Comparison of ENCODE assay signal across 27 cellular contexts in the genomic region with DNA sequence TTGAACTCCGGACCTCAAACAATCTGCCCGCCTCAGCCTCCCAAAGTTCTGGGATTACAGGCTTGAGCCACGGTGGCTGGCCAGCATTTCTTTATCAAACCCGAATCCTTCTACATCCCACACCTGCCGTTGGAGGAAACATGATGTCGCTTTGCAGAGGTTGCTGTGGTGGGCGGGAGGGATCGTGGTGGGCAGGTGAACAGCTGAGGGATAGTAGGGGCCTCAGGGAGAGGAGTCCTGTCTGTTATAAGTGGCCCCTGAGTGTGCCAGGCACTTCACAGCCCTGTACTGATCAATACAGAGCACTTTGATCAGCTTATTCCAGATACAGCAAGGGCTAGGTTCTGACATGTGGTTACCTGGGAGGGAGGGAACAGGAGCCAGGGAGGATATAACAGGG.
"Had no signal": no experiment of that assay in that cellular context is flagged by ENCODE, and none has a peak within 500 bp of the region (broad histone marks: within the 10 kb centered on the region; RNA-seq: fewer than 3 reads in every experiment).

No MANE protein-coding gene starts in this region.

- H3K27me3 ChIP-seq: neutrophil, pancreas, right lobe of liver, spleen, thyroid gland, transverse colon, upper lobe of right lung, vagina had no signal

- H3K9me3 Mint-ChIP-seq: naive thymus-derived CD4-positive, alpha-beta T cell; natural killer cell; stimulated activated naive CD8-positive, alpha-beta T cell treated with anti-CD3 and anti-CD28 coated beads, Interleukin-15, Interleukin-2, amounts not matched to agents 100 ng/mL and 50 ng/mL, for 24 hours; type B pancreatic cell had no signal

- H3K4me1 ChIP-seq: pancreas, prostate gland, right lobe of liver, spleen, stomach, thyroid gland, transverse colon, upper lobe of right lung, vagina had no signal

- H3K9me3 ChIP-seq: neutrophil, pancreas, prostate gland, right lobe of liver, spleen, stomach, thoracic aorta, thyroid gland, transverse colon, upper lobe of right lung, vagina had no signal

- H3K4me3 ChIP-seq: pancreas, prostate gland, right lobe of liver, skin epidermis, smooth muscle cell, spleen, stomach, thoracic aorta, thyroid gland, transverse colon, upper lobe of right lung, vagina had no signal

- DNase-seq: naive thymus-derived CD4-positive, alpha-beta T cell; natural killer cell; nucleus accumbens; pancreas; right cardiac atrium; right lobe of liver; spleen; stimulated activated CD4-positive, alpha-beta T cell treated with anti-CD3 and anti-CD28 coated beads, Interleukin-12 subunit alpha, Interleukin-12 subunit beta, amount 100 ng/mL, for 4 hours; stimulated activated CD4-positive, alpha-beta T cell treated with anti-CD3 and anti-CD28 coated beads, Interleukin-1b, Interleukin-23, amount 100 ng/mL, for 48 hours; stimulated activated CD4-positive, alpha-beta T cell treated with anti-CD3 and anti-CD28 coated beads, Interleukin-4, amount 100 ng/mL, for 1 hour; stimulated activated CD4-positive, alpha-beta T cell treated with anti-CD3 and anti-CD28 coated beads, Interleukin-4, amount 100 ng/mL, for 4 hours; stimulated activated CD8-positive, alpha-beta memory T cell treated with anti-CD3 and anti-CD28 coated beads, Interleukin-4, amount 100 ng/mL, for 48 hours; stimulated activated naive B cell treated with anti-CD40 and anti-IgM and Interleukin-4, amounts not matched to agents 10 μg/mL and 1 μg/mL and 100 μg/mL, for 72 hours; stimulated activated naive CD4-positive, alpha-beta T cell treated with Interleukin-2 at 50 U/mL for 16 hours; stomach; thyroid gland; transverse colon; upper lobe of right lung had no signal

- H3K36me3 Mint-ChIP-seq: naive thymus-derived CD4-positive, alpha-beta T cell; natural killer cell; stimulated activated naive B cell treated with anti-CD40 and anti-IgM and Interleukin-4, amounts not matched to agents 10 μg/mL and 1 μg/mL and 100 μg/mL, for 72 hours; type B pancreatic cell had no signal

- H3K27ac ChIP-seq: neutrophil, pancreas, prostate gland, right lobe of liver, skin epidermis, spleen, stomach, thoracic aorta, thyroid gland, transverse colon, upper lobe of right lung, vagina had no signal

- H3K4me1 Mint-ChIP-seq: natural killer cell; nephron; stimulated activated naive B cell treated with anti-CD40 and anti-IgM and Interleukin-4, amounts not matched to agents 10 μg/mL and 1 μg/mL and 100 μg/mL, for 72 hours had no signal

- H3K27me3 Mint-ChIP-seq: stimulated activated naive CD8-positive, alpha-beta T cell treated with anti-CD3 and anti-CD28 coated beads, Interleukin-15, Interleukin-2, amounts not matched to agents 100 ng/mL and 50 ng/mL, for 24 hours; type B pancreatic cell had no signal

- H3K4me3 Mint-ChIP-seq: naive thymus-derived CD4-positive, alpha-beta T cell; natural killer cell; nephron; stimulated activated naive B cell treated with anti-CD40 and anti-IgM and Interleukin-4, amounts not matched to agents 10 μg/mL and 1 μg/mL and 100 μg/mL, for 72 hours; stimulated activated naive CD8-positive, alpha-beta T cell treated with anti-CD3 and anti-CD28 coated beads, Interleukin-15, Interleukin-2, amounts not matched to agents 100 ng/mL and 50 ng/mL, for 24 hours; type B pancreatic cell had no signal

- H3K27ac Mint-ChIP-seq: natural killer cell; nephron; stimulated activated naive B cell treated with anti-CD40 and anti-IgM and Interleukin-4, amounts not matched to agents 10 μg/mL and 1 μg/mL and 100 μg/mL, for 72 hours; stimulated activated naive CD8-positive, alpha-beta T cell treated with anti-CD3 and anti-CD28 coated beads, Interleukin-15, Interleukin-2, amounts not matched to agents 100 ng/mL and 50 ng/mL, for 24 hours; type B pancreatic cell had no signal

- H3K36me3 ChIP-seq: neutrophil, pancreas, prostate gland, right lobe of liver, spleen, stomach, thoracic aorta, thyroid gland, transverse colon, upper lobe of right lung, vagina had no signal

- ATAC-seq: naive thymus-derived CD4-positive, alpha-beta T cell; natural killer cell; pancreas; right cardiac atrium; right lobe of liver; stimulated activated naive B cell treated with anti-CD40 and anti-IgM and Interleukin-4, amounts not matched to agents 10 μg/mL and 1 μg/mL and 100 μg/mL, for 72 hours; upper lobe of right lung had no signal
